8 cellular contexts compared by ENCODE assay signal in genomic region chr4:105473340-105474109, GRCh38. TPM values are rescaled to one million over a fixed set of nuclear protein-coding genes. Genes with fewer than 3 reads are reported as not detected.
DNase-seq lines count a peak whose midpoint lies in the region; ATAC-seq and TF ChIP-seq lines count a peak whose summit lies in the region.

TSS of gene PPA2 (minus strand) at chr4:105474062. CDS start at chr4:105474050, 12 bp downstream.

- peak within 1 kb of the TSS; percentile 94 for H3K27ac ChIP-seq in CD4-positive, alpha-beta T cell (ENCODE audit: low read depth, low read length)

- H3K27ac Mint-ChIP-seq in CD4-positive, alpha-beta T cell: peak within 1 kb of the TSS; percentile 98

- H3K27me3 ChIP-seq in CD4-positive, alpha-beta T cell (ENCODE audit: control insufficient read depth, insufficient read depth, low read length): no peaks in the 10 kb centered on the region

- no peaks in the 10 kb centered on the region for H3K9me3 ChIP-seq in CD4-positive, alpha-beta T cell (ENCODE audit: control insufficient read depth, low read length)

- peaks cover 51% of the 10 kb centered on the region for H3K4me1 Mint-ChIP-seq in CD4-positive, alpha-beta T cell (ENCODE audit: low read depth)

- TF ChIP-seq CTCF in CD4-positive, alpha-beta T cell (IDR thresholded peaks at IDR 0.05): no peak

- no peaks in the 10 kb centered on the region for H3K27me3 Mint-ChIP-seq in CD4-positive, alpha-beta T cell

- CTCF ChIA-PET in CD4-positive, alpha-beta T cell (lab: Charles Lee): interaction anchor here (0.8 to 2.3 kb wide), 8 partner anchors 9 to 333 kb away, joined by 3 to 14 read pairs (median 4); no protein-coding TSS in a partner anchor
- CTCF ChIA-PET in activated CD8-positive, alpha-beta memory T cell treated with anti-CD3 and anti-CD28 coated beads for 36 hours (lab: Charles Lee): interaction anchor here (0.8 to 1.8 kb wide), 14 partner anchors 20 to 840 kb away, joined by 3 to 9 read pairs (median 3); partner anchors contain the start of gene TET2

- POLR2A ChIA-PET in CD4-positive, alpha-beta T cell (lab: Charles Lee): interaction anchor here (0.5 to 2.3 kb wide), 12 partner anchors 8 to 842 kb away, joined by 3 to 45 read pairs (median 4); partner anchors contain the start of genes GSTCD, INTS12, TBCK and TET2
- POLR2A ChIA-PET in activated CD8-positive, alpha-beta memory T cell treated with anti-CD3 and anti-CD28 coated beads for 36 hours (lab: Charles Lee): interaction anchor here (0.5 to 2.7 kb wide), 11 partner anchors 20 to 842 kb away, joined by 3 to 10 read pairs (median 5); partner anchors contain the start of genes AIMP1, TBCK and TET2

- peak; percentile 80 for ATAC-seq in CD4-positive, alpha-beta T cell (ENCODE audit: poor library complexity)
- peak; percentile 82 for ATAC-seq in GM19395 (IDR thresholded peaks at IDR 0.05; ENCODE audit: unreplicated experiment)
- peak; percentile 67 for ATAC-seq in HG03558 (IDR thresholded peaks at IDR 0.05; ENCODE audit: extremely low read depth, unreplicated experiment)

- peak; percentile 30 to 82 (median 75) for DNase-seq in CD4-positive, alpha-beta T cell
- DNase-seq in NOMO-1 (lab: John Stamatoyannopoulos, UW; ENCODE audit: unreplicated experiment in 2 of 2) (peak; percentile 81 to 95), medulla oblongata (ENCODE audit: extremely low spot score) (peak; percentile 89)
- DNase-seq in effector CD8-positive, alpha-beta T cell (lab: John Stamatoyannopoulos, UW): peak; percentile 61
- peak; percentile 69 to 79 (median 70) for DNase-seq in stimulated activated CD4-positive, alpha-beta T cell treated with anti-CD3 and anti-CD28 coated beads, TNF-alpha, amount 100 ng/mL, for 48 hours (ENCODE audit: low read depth in 3 of 3)

- H3K36me3 Mint-ChIP-seq in CD4-positive, alpha-beta T cell (ENCODE audit: low read depth): peaks cover 30% of the 10 kb centered on the region

- H3K9me3 Mint-ChIP-seq in CD4-positive, alpha-beta T cell: no peaks in the 10 kb centered on the region

- intact Hi-C loops in CD4-positive, alpha-beta T cell (cut with DNase I, micrococcal nuclease): loop anchor here in 1 of 2 experiments (1.0 to 10.0 kb wide), 3 partner anchors 231 to 844 kb away; partner anchors contain the start of genes AIMP1, GSTCD, INTS12 and TBCK

- H3K4me3 Mint-ChIP-seq in CD4-positive, alpha-beta T cell: peak within 1 kb of the TSS; percentile 99

RNA-seq across cellular contexts. Expression of gene PPA2, which starts in this region (rescaled TPM):
- total RNA-seq in CD4-positive, alpha-beta T cell: 10 to 100 TPM; 44.2 to 46.1 TPM
- total RNA-seq in activated CD8-positive, alpha-beta memory T cell treated with anti-CD3 and anti-CD28 coated beads for 36 hours: 100 to 1,000 TPM; 119 to 121 TPM

Comparison
In these comparisons a context has a peak if more than half of its experiments do, and no peak if none do; other contexts are left out.
1. Peak in every context shown above with its lines: DNase-seq, ATAC-seq and H3K27ac ChIP-seq.